ENCODE assay signal across 8 cellular contexts in genomic region chr16:28210979-28211505, GRCh38. TPM values are rescaled to one million over a fixed set of nuclear protein-coding genes. Genes with fewer than 3 reads are reported as not detected.
DNase-seq lines count a peak whose midpoint lies in the region; ATAC-seq and TF ChIP-seq lines count a peak whose summit lies in the region.

No MANE protein-coding gene starts in this region.

- peak overlapping the region; percentile 93 for H3K4me3 ChIP-seq in neuron (ENCODE audit: low read length)

- ATAC-seq in GM18498 (IDR thresholded peaks at IDR 0.05; ENCODE audit: unreplicated experiment) = peak; percentile 48
- ATAC-seq in HG03571 (IDR thresholded peaks at IDR 0.05; ENCODE audit: unreplicated experiment) = peak; percentile 30
- peak; percentile 89 for ATAC-seq in foreskin keratinocyte

- no peak for TF ChIP-seq CTCF in foreskin keratinocyte (conservative IDR thresholded peaks at IDR 0.05)

- peak overlapping the region; percentile 40 for H3K27ac ChIP-seq in foreskin keratinocyte
- peak overlapping the region; percentile 56 for H3K27ac ChIP-seq in temporal lobe (ENCODE audit: low read depth, low read length)

- peaks cover 5% of the 10 kb centered on the region for H3K4me1 ChIP-seq in foreskin keratinocyte
- peaks cover 23% of the 10 kb centered on the region for H3K4me1 ChIP-seq in neuron (ENCODE audit: insufficient read depth, low read length)

- DNase-seq in A172 (ENCODE audit: low spot score) (peak; percentile 53), RPMI7951 (ENCODE audit: low read depth) (peak; percentile 82), foreskin keratinocyte (peak in 1 of 2 donors; percentile 55)
- peak; percentile 75 for DNase-seq in activated naive CD4-positive, alpha-beta T cell treated with Interleukin-2 at 50 U/mL for 16 hours

- H2AFZ ChIP-seq in neuron (ENCODE audit: low read depth, low read length) = no peak overlapping the region

- no peaks in the 10 kb centered on the region for H3K27me3 ChIP-seq in foreskin keratinocyte
- H3K27me3 ChIP-seq in neuron (ENCODE audit: insufficient read depth, low read length) = no peaks in the 10 kb centered on the region

- peaks cover 29% of the 10 kb centered on the region for H3K36me3 ChIP-seq in neuron (ENCODE audit: insufficient read depth, low read length)

- peaks cover 2% of the 10 kb centered on the region for H3K9me3 ChIP-seq in neuron (ENCODE audit: low read length)

RNA-seq across cellular contexts. Expression of gene XPO6, which starts 0.7 kb away (rescaled TPM):
- total RNA-seq in A172 (2014; rRNA removed; shearing (Covaris generic)) = 127 and 151 TPM in 2 replicates
- total RNA-seq in RPMI7951 (2014; rRNA removed; shearing (Covaris generic)) = 55.4 and 67.3 TPM in 2 replicates
- 113 and 118 TPM in 2 replicates for total RNA-seq in foreskin keratinocyte
- polyA plus RNA-seq in foreskin keratinocyte = 91.9 and 101 TPM in 2 replicates
- total RNA-seq in temporal lobe = 71.5 TPM

Comparison
In these comparisons a context has a peak if more than half of its experiments do, and no peak if none do; other contexts are left out.
1. ATAC-seq: peak in every context shown above with its lines; median percentile 89 in foreskin keratinocyte; 48 in GM18498; 30 in HG03571.